In the genomic region with DNA sequence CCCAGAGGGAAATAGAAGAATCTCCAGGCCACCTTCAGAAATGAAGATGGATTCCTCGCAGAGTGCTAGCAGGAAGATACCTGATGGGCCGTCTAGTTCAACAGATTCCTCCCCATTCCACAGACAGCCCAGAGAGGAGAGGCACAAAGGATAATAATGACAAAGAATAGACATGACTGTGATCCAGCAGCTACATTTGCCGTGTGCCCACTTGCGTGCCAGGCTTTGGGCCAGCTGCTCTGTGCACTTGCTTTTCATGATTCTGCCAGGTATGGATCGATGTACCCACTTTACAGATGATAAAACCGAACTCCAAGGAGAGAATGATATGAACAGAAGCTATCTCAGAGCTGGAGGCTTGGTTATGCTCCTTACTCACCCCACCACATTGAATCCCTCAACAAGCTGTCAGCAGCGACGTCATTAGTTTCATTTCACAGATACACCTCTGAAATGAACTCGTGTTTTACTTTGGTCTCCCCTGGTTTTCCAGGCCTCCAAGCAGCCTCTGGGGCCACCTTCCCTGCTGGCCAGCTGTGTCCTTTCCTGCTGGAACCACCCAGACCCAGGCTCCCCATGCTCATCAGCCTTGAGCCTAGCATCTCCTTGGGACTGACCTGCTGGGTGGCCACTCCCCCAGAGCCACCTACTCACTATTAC, we compare ENCODE assay signal across 15 cellular contexts. TPM values are rescaled to one million over a fixed set of nuclear protein-coding genes. Genes with fewer than 3 reads are reported as not detected.
DNase-seq lines count a peak whose midpoint lies in the region; ATAC-seq and TF ChIP-seq lines count a peak whose summit lies in the region.
"Had no signal": no experiment of that assay in that cellular context is flagged by ENCODE, and none has a peak within 500 bp of the region (broad histone marks: within the 10 kb centered on the region; RNA-seq: fewer than 3 reads in every experiment).

No MANE protein-coding gene starts in this region.

- TF ChIP-seq CTCF in GM12865 (IDR thresholded peaks at IDR 0.05; ENCODE audit: insufficient read depth, low read depth, low read length, missing control alignments) = no peak
- TF ChIP-seq CTCF in activated B cell treated with CpG ODN at 0.5 μM for 24 hours (IDR thresholded peaks at IDR 0.05) = no peak
- TF ChIP-seq CTCF in omental fat pad (IDR thresholded peaks at IDR 0.05) = no peak

- H3K9me3 Mint-ChIP-seq in activated B cell treated with CpG ODN at 0.5 μM for 24 hours = no peaks in the 10 kb centered on the region
- H3K9me3 Mint-ChIP-seq in activated CD8-positive, alpha-beta memory T cell treated with anti-CD3 and anti-CD28 coated beads, Interleukin-2, amount 10 ng/mL, durations not matched to agents 7 days and 5 days (ENCODE audit: low read depth) = no peaks in the 10 kb centered on the region

- ATAC-seq in GM19351 (IDR thresholded peaks at IDR 0.05; ENCODE audit: unreplicated experiment) = peak; percentile 32
- peak; percentile 22 for ATAC-seq in HG02973 (IDR thresholded peaks at IDR 0.05; ENCODE audit: unreplicated experiment)
- peak; percentile 5 for ATAC-seq in activated B cell treated with CpG ODN at 0.5 μM for 24 hours (ENCODE audit: low read depth)
- no peak for ATAC-seq in omental fat pad (ENCODE audit: low FRiP score)
- ATAC-seq in activated CD8-positive, alpha-beta memory T cell treated with anti-CD3 and anti-CD28 coated beads, Interleukin-2, amount 10 ng/mL, durations not matched to agents 7 days and 5 days = no peak

- CTCF ChIA-PET in activated B cell treated with CpG ODN at 0.5 μM for 24 hours (lab: Charles Lee) = interaction anchor here (0.8 to 2.7 kb wide), 7 partner anchors 8 to 33 kb away, joined by 3 to 26 read pairs (median 4); a partner anchor contains a TSS
- CTCF ChIA-PET in activated CD8-positive, alpha-beta memory T cell treated with anti-CD3 and anti-CD28 coated beads, Interleukin-2, amount 10 ng/mL, durations not matched to agents 7 days and 5 days (lab: Charles Lee) = interaction anchor here (2.4 kb wide), 1 partner anchor 14 kb away, joined by 9 read pairs; no protein-coding TSS in a partner anchor

- peak overlapping the region; percentile 98 for H3K27ac Mint-ChIP-seq in activated B cell treated with CpG ODN at 0.5 μM for 24 hours
- H3K27ac Mint-ChIP-seq in activated CD8-positive, alpha-beta memory T cell treated with anti-CD3 and anti-CD28 coated beads, Interleukin-2, amount 10 ng/mL, durations not matched to agents 7 days and 5 days = no peak overlapping the region

- DNase-seq in GM12865 (ENCODE audit: low read depth) (peak; percentile 76), activated B cell treated with CpG ODN at 0.5 μM for 24 hours (no peak), DMS 273 (lab: John Stamatoyannopoulos, UW; ENCODE audit: unreplicated experiment) (no peak), omental fat pad (ENCODE audit: low spot score) (no peak)
- DNase-seq in stimulated activated naive CD4-positive, alpha-beta T cell (lab: John Stamatoyannopoulos, UW) = no peak
- DNase-seq in activated CD8-positive, alpha-beta memory T cell treated with anti-CD3 and anti-CD28 coated beads, Interleukin-2, amount 10 ng/mL, durations not matched to agents 7 days and 5 days = no peak
- DNase-seq: activated CD4-positive, alpha-beta T cell treated with anti-CD3 and anti-CD28 coated beads, Interleukin-2, amount 50 U/mL, for 1 hour; activated effector memory CD4-positive, alpha-beta T cell treated with anti-CD3 and anti-CD28 coated beads, Interleukin-2, amount 50 U/mL, for 16 hours; EL; NCI-H2081 treated with DMSO at 0.1 percent for 48 hours; NK-92 treated with Interleukin-12 subunit alpha and Interleukin-12 subunit beta, amount 100 ng/mL, for 24 hours; stimulated activated CD8-positive, alpha-beta memory T cell treated with anti-CD3 and anti-CD28 coated beads, Interleukin-4, amount 100 ng/mL, for 48 hours had no signal

- POLR2A ChIA-PET in activated B cell treated with CpG ODN at 0.5 μM for 24 hours (lab: Charles Lee) = interaction anchor here (1.1 to 11.4 kb wide), 11 partner anchors 9 to 130 kb away, joined by 3 to 536 read pairs (median 16); a partner anchor contains a TSS

- intact Hi-C loops in activated B cell treated with CpG ODN at 0.5 μM for 24 hours (cut with micrococcal nuclease) = loop anchor here (1.0 to 5.0 kb wide), 3 partner anchors 12 to 865 kb away; a partner anchor contains a TSS

- H3K27me3 Mint-ChIP-seq in activated B cell treated with CpG ODN at 0.5 μM for 24 hours = no peaks in the 10 kb centered on the region
- H3K27me3 Mint-ChIP-seq in activated CD8-positive, alpha-beta memory T cell treated with anti-CD3 and anti-CD28 coated beads, Interleukin-2, amount 10 ng/mL, durations not matched to agents 7 days and 5 days = peaks cover 4% of the 10 kb centered on the region

- H3K36me3 Mint-ChIP-seq in activated B cell treated with CpG ODN at 0.5 μM for 24 hours (ENCODE audit: low read depth) = no peaks in the 10 kb centered on the region
- no peaks in the 10 kb centered on the region for H3K36me3 Mint-ChIP-seq in activated CD8-positive, alpha-beta memory T cell treated with anti-CD3 and anti-CD28 coated beads, Interleukin-2, amount 10 ng/mL, durations not matched to agents 7 days and 5 days

- H3K4me3 Mint-ChIP-seq in activated B cell treated with CpG ODN at 0.5 μM for 24 hours = peak overlapping the region; percentile 74
- H3K4me3 Mint-ChIP-seq in activated CD8-positive, alpha-beta memory T cell treated with anti-CD3 and anti-CD28 coated beads, Interleukin-2, amount 10 ng/mL, durations not matched to agents 7 days and 5 days = no peak overlapping the region

- H3K4me3 ChIP-seq in GM12865 (ENCODE audit: low read depth, low read length) = peak overlapping the region; percentile 73
- H3K4me3 ChIP-seq: heart left ventricle had no signal

- H3K4me1 Mint-ChIP-seq in activated B cell treated with CpG ODN at 0.5 μM for 24 hours = peaks cover 68% of the 10 kb centered on the region
- H3K4me1 Mint-ChIP-seq in activated CD8-positive, alpha-beta memory T cell treated with anti-CD3 and anti-CD28 coated beads, Interleukin-2, amount 10 ng/mL, durations not matched to agents 7 days and 5 days = no peaks in the 10 kb centered on the region

RNA-seq across cellular contexts. Expression of a gene that starts 11.9 kb away (rescaled TPM):
- total RNA-seq in activated B cell treated with CpG ODN at 0.5 μM for 24 hours (480 and 488 TPM in 2 replicates), omental fat pad (10 to 100 TPM in 2 of 4 donors, 1 to 10 TPM in 2; 6.8 to 21.4 (median 10.5) TPM)
- under 1 TPM in 1 of 2 experiments, not detected in 1; 0.06 TPM for total RNA-seq in activated CD8-positive, alpha-beta memory T cell treated with anti-CD3 and anti-CD28 coated beads, Interleukin-2, amount 10 ng/mL, durations not matched to agents 7 days and 5 days

Comparison
In these comparisons a context has a peak if more than half of its experiments do, and no peak if none do; other contexts are left out.
1. ATAC-seq: peak in GM19351 (single experiment), HG02973 (single experiment) and activated B cell treated with CpG ODN at 0.5 μM for 24 hours (single experiment); none in omental fat pad (single experiment) and activated CD8-positive, alpha-beta memory T cell treated with anti-CD3 and anti-CD28 coated beads, Interleukin-2, amount 10 ng/mL, durations not matched to agents 7 days and 5 days (single experiment).
2. RNA of a gene that starts 11.9 kb away (total RNA-seq): 480 to 488 TPM in activated B cell treated with CpG ODN at 0.5 μM for 24 hours; 6.8 to 21.4 TPM in omental fat pad and 0.06 TPM in activated CD8-positive, alpha-beta memory T cell treated with anti-CD3 and anti-CD28 coated beads, Interleukin-2, amount 10 ng/mL, durations not matched to agents 7 days and 5 days; every median in the first group is over 10 times any median in the second.